ENCODE assay signal across 1 cellular context in genomic region chr1:40709100-40709801, GRCh38.
TF ChIP-seq lines count a peak whose summit lies in the region.

No MANE protein-coding gene starts in this region.

TF ChIP-seq in K562, 482 proteins besides CTCF, POLR2A, EP300 and RAD21 (continued from another document and continues in another):
- TF ChIP-seq CCAR2 (IDR thresholded peaks at IDR 0.05; ENCODE audit: low read depth, low read length), result no peak
- no peak for TF ChIP-seq JUNB (CRISPR knock-in tag; conservative IDR thresholded peaks at IDR 0.05)
- peak; percentile 98 for TF ChIP-seq PKNOX1 (IDR thresholded peaks at IDR 0.05)
- TF ChIP-seq E2F5 (CRISPR knock-in tag; IDR thresholded peaks at IDR 0.05), result no peak
- TF ChIP-seq NCOR1 (IDR thresholded peaks at IDR 0.05), result no peak
- TF ChIP-seq ATF2 (CRISPR knock-in tag; IDR thresholded peaks at IDR 0.05), result no peak
- TF ChIP-seq ARID2 (IDR thresholded peaks at IDR 0.05), result 0 out of 2 replicates have a peak, but pooled peaks have one; percentile 50
- no peak for TF ChIP-seq ZFP30 (CRISPR knock-in tag; IDR thresholded peaks at IDR 0.05; ENCODE audit: borderline replicate concordance)
- no peak; a peak in 1 of 4 replicates for TF ChIP-seq UBTF (IDR thresholded peaks at IDR 0.05; ENCODE audit: borderline replicate concordance in 1 of 2, low read depth in 2 of 2, low read length in 2 of 2)
- peak; percentile 91 for TF ChIP-seq MTA3 (IDR thresholded peaks at IDR 0.05; ENCODE audit: borderline replicate concordance)
- no peak for TF ChIP-seq MEF2A (IDR thresholded peaks at IDR 0.05; ENCODE audit: control insufficient read depth, low read depth, low read length)
- TF ChIP-seq PHF21A (IDR thresholded peaks at IDR 0.05; ENCODE audit: borderline replicate concordance, low read depth), result no peak
- no peak for TF ChIP-seq HMG20B (CRISPR knock-in tag; IDR thresholded peaks at IDR 0.05)
- no peak for TF ChIP-seq ZBED1 (IDR thresholded peaks at IDR 0.05)
- TF ChIP-seq ZNF717 (CRISPR knock-in tag; IDR thresholded peaks at IDR 0.05), result no peak; the same call in 1 of the 2 replicates
- TF ChIP-seq SMARCA4 (IDR thresholded peaks at IDR 0.05), result 0 out of 2 replicates have a peak, but pooled peaks have one; percentile 56
- TF ChIP-seq ZNF280A (IDR thresholded peaks at IDR 0.05; ENCODE audit: low read depth, partially characterized antibody), result no peak
- TF ChIP-seq ZNF561 (CRISPR knock-in tag; conservative IDR thresholded peaks at IDR 0.05), result no peak
- TF ChIP-seq EWSR1 (IDR thresholded peaks at IDR 0.05; ENCODE audit: borderline replicate concordance, low read depth, partially characterized antibody), result no peak
- peak; percentile 69; the same call in 1 of the 2 replicates for TF ChIP-seq ARID3A (IDR thresholded peaks at IDR 0.05; ENCODE audit: borderline replicate concordance, low read depth, low read length)
- no peak for TF ChIP-seq RBM17 (IDR thresholded peaks at IDR 0.05; ENCODE audit: borderline replicate concordance, low read depth, low read length)
- TF ChIP-seq ARID1B (IDR thresholded peaks at IDR 0.05), result no peak
- TF ChIP-seq DNMT1 (IDR thresholded peaks at IDR 0.05), result no peak
- no peak; the same call in 1 of the 2 replicates for TF ChIP-seq JUN (IDR thresholded peaks at IDR 0.05; ENCODE audit: borderline replicate concordance, low read depth, low read length)
- TF ChIP-seq JUN (CRISPR knock-in tag; IDR thresholded peaks at IDR 0.05; ENCODE audit: borderline replicate concordance), result no peak
- no peak for TF ChIP-seq CHD7 (IDR thresholded peaks at IDR 0.05; ENCODE audit: low read depth, low read length)
- TF ChIP-seq USF2 (CRISPR knock-in tag; IDR thresholded peaks at IDR 0.05), result no peak
- no peak for TF ChIP-seq TCF7L2 (IDR thresholded peaks at IDR 0.05; ENCODE audit: low read depth, low read length)
- TF ChIP-seq SNRNP70 (optimal IDR thresholded peaks at IDR 0.05; ENCODE audit: low read depth, low read length), result no peak
- TF ChIP-seq TCF15 (CRISPR knock-in tag; IDR thresholded peaks at IDR 0.05), result no peak
- TF ChIP-seq BHLHE40 (IDR thresholded peaks at IDR 0.05; ENCODE audit: low read length), result no peak
- TF ChIP-seq SMAD2 (IDR thresholded peaks at IDR 0.05; ENCODE audit: low read depth, low read length), result no peak
- TF ChIP-seq TFAM (CRISPR knock-in tag; conservative IDR thresholded peaks at IDR 0.05), result no peak
